Comparison of ENCODE assay signal across 27 cellular contexts in the genomic region with DNA sequence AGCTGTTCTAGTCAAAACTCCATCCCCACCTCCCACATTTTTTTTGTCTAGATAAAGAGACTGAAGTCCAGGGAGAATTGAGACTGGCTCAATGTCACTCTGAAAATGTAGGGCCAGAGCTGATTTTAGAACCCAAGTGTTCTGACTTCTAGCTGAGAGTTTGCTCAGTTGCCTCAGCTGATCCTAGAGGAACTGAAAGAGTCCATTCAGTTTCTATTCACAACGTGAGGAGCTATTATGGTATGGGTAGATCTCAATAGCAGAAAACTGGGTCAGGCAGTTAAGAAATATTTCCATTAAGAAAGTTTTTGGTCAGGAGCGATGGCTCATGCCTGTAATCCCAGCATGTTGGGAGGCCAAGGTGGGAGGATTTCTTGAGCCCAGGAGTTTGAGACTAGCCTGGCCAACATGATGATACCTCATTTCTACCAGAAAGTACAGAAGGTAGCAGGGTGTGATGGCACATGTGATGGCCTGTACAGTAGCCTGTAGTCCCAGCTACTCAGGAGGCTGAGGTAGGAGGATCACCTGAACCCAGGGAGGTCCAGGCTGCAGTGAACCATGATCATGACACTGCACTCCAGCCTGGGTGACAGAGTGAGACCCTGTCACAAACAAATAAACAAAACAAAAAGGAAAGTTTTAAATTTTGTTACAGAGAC.
DNase-seq lines count a peak whose midpoint lies in the region; ATAC-seq and TF ChIP-seq lines count a peak whose summit lies in the region.
"Had no signal": no experiment of that assay in that cellular context is flagged by ENCODE, and none has a peak within 500 bp of the region (broad histone marks: within the 10 kb centered on the region; RNA-seq: fewer than 3 reads in every experiment).

No MANE protein-coding gene starts in this region.

- peak; percentile 68 for ATAC-seq in GM18909 (IDR thresholded peaks at IDR 0.05; ENCODE audit: poor library complexity, unreplicated experiment)
- peak; percentile 70 for ATAC-seq in GM21723 (IDR thresholded peaks at IDR 0.05; ENCODE audit: unreplicated experiment)
- ATAC-seq in HG03280 (IDR thresholded peaks at IDR 0.05; ENCODE audit: unreplicated experiment): peak; percentile 65
- no peak for ATAC-seq in sciatic nerve
- ATAC-seq: activated CD8-positive, alpha-beta T cell treated with anti-CD3 and anti-CD28 coated beads for 36 hours; activated T-helper 17 cell treated with anti-CD3 and anti-CD28 coated beads, Interleukin-2, amount 50 U/mL, for 72 hours; left lung; stimulated activated effector memory CD8-positive, alpha-beta T cell treated with anti-CD3 and anti-CD28 coated beads, Interleukin-12 subunit alpha, Interleukin-12 subunit beta, amount 100 ng/mL, for 72 hours; upper lobe of right lung had no signal

- no peak overlapping the region for H3K4me3 ChIP-seq in WERI-Rb-1 (ENCODE audit: low read depth, low read length)
- H3K4me3 ChIP-seq: breast epithelium, HAP-1, left lung, prostate gland, sigmoid colon, SK-N-MC, suprapubic skin, upper lobe of right lung had no signal

- no peak overlapping the region for H3K27ac ChIP-seq in WERI-Rb-1
- H3K27ac ChIP-seq: breast epithelium, left lung, neutrophil, prostate gland, RWPE1, sigmoid colon, SK-N-MC, suprapubic skin, upper lobe of right lung had no signal

- H3K36me3 ChIP-seq in WERI-Rb-1: no peaks in the 10 kb centered on the region
- H3K36me3 ChIP-seq: breast epithelium, HAP-1, left lung, neutrophil, prostate gland, sigmoid colon, suprapubic skin, upper lobe of right lung had no signal

- TF ChIP-seq CTCF in WERI-Rb-1 (IDR thresholded peaks at IDR 0.05; ENCODE audit: low read depth, low read length): no peak

- no peaks in the 10 kb centered on the region for H3K27me3 ChIP-seq in WERI-Rb-1 (ENCODE audit: insufficient read depth, low read depth, severe bottlenecking)
- H3K27me3 ChIP-seq: breast epithelium, left lung, sigmoid colon, suprapubic skin, upper lobe of right lung had no signal

- no peak for DNase-seq in WERI-Rb-1
- DNase-seq in sciatic nerve (ENCODE audit: low spot score): no peak
- DNase-seq in NOMO-1 (lab: John Stamatoyannopoulos, UW; ENCODE audit: unreplicated experiment in 2 of 2): no peak
- DNase-seq in medulla oblongata (ENCODE audit: extremely low spot score): no peak
- DNase-seq: activated CD4-positive, alpha-beta T cell treated with anti-CD3 and anti-CD28 coated beads for 1 hour; activated CD8-positive, alpha-beta T cell treated with anti-CD3 and anti-CD28 coated beads for 36 hours; KBM-7; left lung; naive B cell; NCI-H2029 treated with DMSO at 0.1 percent for 48 hours; NCI-H2227 treated with DMSO at 0.1 percent for 48 hours; NCI-H69; sigmoid colon; stimulated activated CD4-positive, alpha-beta T cell treated with anti-CD3 and anti-CD28 coated beads, Interleukin-4, amount 100 ng/mL, for 24 hours; upper lobe of right lung had no signal

- no peaks in the 10 kb centered on the region for H3K9me3 ChIP-seq in WERI-Rb-1 (ENCODE audit: severe bottlenecking)
- H3K9me3 ChIP-seq: breast epithelium, HAP-1, neutrophil, prostate gland, sigmoid colon, suprapubic skin, upper lobe of right lung had no signal

- intact Hi-C loops in sciatic nerve (cut with DNase I): no loop called here
